Comparison of ENCODE assay signal across 21 cellular contexts in genomic region chr3:11276901-11277300, GRCh38.
"Had no signal": no experiment of that assay in that cellular context is flagged by ENCODE, and none has a peak within 500 bp of the region (broad histone marks: within the 10 kb centered on the region; RNA-seq: fewer than 3 reads in every experiment).

No MANE protein-coding gene starts in this region.

- FAIRE-seq: endothelial cell of umbilical vein had no signal

- H3K4me2 ChIP-seq: neural progenitor cell had no signal

- H3K27ac ChIP-seq: esophagus muscularis mucosa, gastrocnemius medialis, neural progenitor cell, stomach, suprapubic skin, tibial nerve had no signal

- DNase-seq: activated CD4-positive, alpha-beta T cell treated with anti-CD3 and anti-CD28 coated beads for 1 hour; activated CD4-positive, alpha-beta T cell treated with anti-CD3 and anti-CD28 coated beads, Interleukin-2, amount 50 U/mL, for 1 hour; activated effector memory CD4-positive, alpha-beta T cell treated with Interleukin-2 at 50 U/mL for 16 hours; activated naive CD4-positive, alpha-beta T cell treated with anti-CD3 and anti-CD28 coated beads, Interleukin-2, amount 50 U/mL, for 16 hours; activated T-cell treated with anti-CD3 and anti-CD28 coated beads, Interleukin-2, amount 50 U/mL, for 4 hours; dermis blood vessel endothelial cell; effector memory CD8-positive, alpha-beta T cell; gastrocnemius medialis; hippocampal formation; kidney glomerular epithelial cell; left lung; naive B cell; stimulated activated CD4-positive, alpha-beta T cell treated with anti-CD3 and anti-CD28 coated beads, Interleukin-4, amount 100 ng/mL, for 4 hours; stomach had no signal

- H3K9me3 Mint-ChIP-seq: effector memory CD8-positive, alpha-beta T cell; neural progenitor cell had no signal

- H3K4me3 Mint-ChIP-seq: activated T-cell treated with anti-CD3 and anti-CD28 coated beads, Interleukin-2, amount 50 U/mL, for 4 hours; effector memory CD8-positive, alpha-beta T cell; neural progenitor cell had no signal

- H3K27ac Mint-ChIP-seq: brain, neural progenitor cell had no signal

- H3K9me3 ChIP-seq: esophagus muscularis mucosa, gastrocnemius medialis, left lung, suprapubic skin had no signal

- H3K4me3 ChIP-seq: esophagus muscularis mucosa, gastrocnemius medialis, left lung, lung, neural progenitor cell, stomach, suprapubic skin, tibial nerve had no signal

- H2AFZ ChIP-seq: neural progenitor cell had no signal

- H3K36me3 ChIP-seq: gastrocnemius medialis, neural progenitor cell had no signal

- ATAC-seq: activated T-cell treated with anti-CD3 and anti-CD28 coated beads, Interleukin-2, amount 50 U/mL, for 4 hours; effector memory CD8-positive, alpha-beta T cell; gastrocnemius medialis; left lung had no signal

- H3K27me3 Mint-ChIP-seq: brain; effector memory CD8-positive, alpha-beta T cell; naive B cell had no signal

- H3K36me3 Mint-ChIP-seq: neural progenitor cell had no signal

- H3K9ac ChIP-seq: neural progenitor cell had no signal

- H3K27me3 ChIP-seq: esophagus muscularis mucosa, gastrocnemius medialis, left lung, neural progenitor cell, stomach, suprapubic skin, tibial nerve had no signal
